In genomic region chr12:95218164-95218851, GRCh38 we compare ENCODE assay signal across 8 cellular contexts. TPM values are rescaled to one million over a fixed set of nuclear protein-coding genes. Genes with fewer than 3 reads are reported as not detected.
DNase-seq lines count a peak whose midpoint lies in the region; ATAC-seq and TF ChIP-seq lines count a peak whose summit lies in the region.

No MANE protein-coding gene starts in this region.

- H3K27me3 Mint-ChIP-seq in type B pancreatic cell = no peaks in the 10 kb centered on the region

- H3K9me2 ChIP-seq in SU-DHL-6 (replicated peaks; ENCODE audit: insufficient read depth, low read length) = no peaks in the 10 kb centered on the region

- TF ChIP-seq CTCF in SU-DHL-6 (IDR thresholded peaks at IDR 0.05; ENCODE audit: insufficient read depth, low read length, poor library complexity, severe bottlenecking) = no peak
- no peak for TF ChIP-seq CTCF in type B pancreatic cell (conservative IDR thresholded peaks at IDR 0.05)

- H4K20me1 ChIP-seq in SU-DHL-6 (ENCODE audit: low read depth, low read length) = no peaks in the 10 kb centered on the region

- H3K4me3 ChIP-seq in MG63 (peak overlapping the region; percentile 75), SU-DHL-6 (ENCODE audit: insufficient read depth, low read length, poor library complexity, severe bottlenecking) (peak overlapping the region; percentile 86)

- H3K4me1 Mint-ChIP-seq in type B pancreatic cell (ENCODE audit: unreplicated experiment) = peaks cover 32% of the 10 kb centered on the region

- H3K9me3 ChIP-seq in MG63 (no peaks in the 10 kb centered on the region), SU-DHL-6 (ENCODE audit: insufficient read depth, low read length) (no peaks in the 10 kb centered on the region)

- H3K36me3 Mint-ChIP-seq in type B pancreatic cell = peaks cover 8% of the 10 kb centered on the region

- H3K27me3 ChIP-seq in MG63 (no peaks in the 10 kb centered on the region), SU-DHL-6 (ENCODE audit: low read length) (no peaks in the 10 kb centered on the region)

- peak overlapping the region; percentile 97 for H3K27ac Mint-ChIP-seq in type B pancreatic cell

- DNase-seq in CD1c-positive myeloid dendritic cell (ENCODE audit: extremely low spot score) (peak; percentile 41), MG63 (no peak), dermis blood vessel endothelial cell (peak; percentile 85), midbrain (lab: John Stamatoyannopoulos, UW) (peak; percentile 62), type B pancreatic cell (ENCODE audit: extremely low spot score, unreplicated experiment) (no peak), GOT3 (lab: John Stamatoyannopoulos, UW) (no peak)

- peak overlapping the region; percentile 79 for H3K9ac ChIP-seq in SU-DHL-6 (ENCODE audit: low read length)

- H3K4me2 ChIP-seq in SU-DHL-6 (ENCODE audit: low read depth, low read length, poor library complexity, severe bottlenecking) = peak overlapping the region; percentile 79

- peaks cover 59% of the 10 kb centered on the region for H3K79me2 ChIP-seq in SU-DHL-6 (ENCODE audit: insufficient read depth, low read length)

- peak overlapping the region; percentile 98 for H3K4me3 Mint-ChIP-seq in type B pancreatic cell

- peaks cover 18% of the 10 kb centered on the region for H3F3A ChIP-seq in SU-DHL-6 (ENCODE audit: insufficient read depth)

- H2AFZ ChIP-seq in SU-DHL-6 (ENCODE audit: low read depth, low read length, severe bottlenecking) = peak overlapping the region; percentile 87

- peak overlapping the region; percentile 82 for H3K27ac ChIP-seq in SU-DHL-6 (ENCODE audit: low read depth, low read length)

- no peaks in the 10 kb centered on the region for H3K9me3 Mint-ChIP-seq in type B pancreatic cell

- ATAC-seq in GM19351 (IDR thresholded peaks at IDR 0.05; ENCODE audit: unreplicated experiment) = peak; percentile 9

- H3K36me3 ChIP-seq in MG63 (no peaks in the 10 kb centered on the region), SU-DHL-6 (ENCODE audit: low read length) (no peaks in the 10 kb centered on the region)

RNA-seq across cellular contexts. Expression of gene VEZT, which starts 0.7 kb away (rescaled TPM):
- total RNA-seq in MG63 (2014; rRNA removed; shearing (Covaris generic); ENCODE audit: low replicate concordance) = 26.4 and 31.4 TPM in 2 replicates
- total RNA-seq in dermis blood vessel endothelial cell (96.7 and 134 TPM in 2 replicates), type B pancreatic cell (ENCODE audit: low replicate concordance) (58.6 and 69.1 TPM in 2 replicates)

RNA-seq across cellular contexts. Expression of gene FGD6, which starts 1.0 kb away (rescaled TPM):
- total RNA-seq in MG63 (2014; rRNA removed; shearing (Covaris generic); ENCODE audit: low replicate concordance) = 0.40 and 0.91 TPM in 2 replicates
- total RNA-seq in dermis blood vessel endothelial cell (19.6 and 27.0 TPM in 2 replicates), type B pancreatic cell (ENCODE audit: low replicate concordance) (15.8 and 27.5 TPM in 2 replicates)

Comparison
In these comparisons a context has a peak if more than half of its experiments do, and no peak if none do; other contexts are left out.
1. DNase-seq: peak in CD1c-positive myeloid dendritic cell (single experiment), dermis blood vessel endothelial cell (single experiment) and midbrain (single experiment); none in MG63 (single experiment), type B pancreatic cell (single experiment) and GOT3 (single experiment).